Comparison of ENCODE assay signal across 8 cellular contexts in the genomic region with DNA sequence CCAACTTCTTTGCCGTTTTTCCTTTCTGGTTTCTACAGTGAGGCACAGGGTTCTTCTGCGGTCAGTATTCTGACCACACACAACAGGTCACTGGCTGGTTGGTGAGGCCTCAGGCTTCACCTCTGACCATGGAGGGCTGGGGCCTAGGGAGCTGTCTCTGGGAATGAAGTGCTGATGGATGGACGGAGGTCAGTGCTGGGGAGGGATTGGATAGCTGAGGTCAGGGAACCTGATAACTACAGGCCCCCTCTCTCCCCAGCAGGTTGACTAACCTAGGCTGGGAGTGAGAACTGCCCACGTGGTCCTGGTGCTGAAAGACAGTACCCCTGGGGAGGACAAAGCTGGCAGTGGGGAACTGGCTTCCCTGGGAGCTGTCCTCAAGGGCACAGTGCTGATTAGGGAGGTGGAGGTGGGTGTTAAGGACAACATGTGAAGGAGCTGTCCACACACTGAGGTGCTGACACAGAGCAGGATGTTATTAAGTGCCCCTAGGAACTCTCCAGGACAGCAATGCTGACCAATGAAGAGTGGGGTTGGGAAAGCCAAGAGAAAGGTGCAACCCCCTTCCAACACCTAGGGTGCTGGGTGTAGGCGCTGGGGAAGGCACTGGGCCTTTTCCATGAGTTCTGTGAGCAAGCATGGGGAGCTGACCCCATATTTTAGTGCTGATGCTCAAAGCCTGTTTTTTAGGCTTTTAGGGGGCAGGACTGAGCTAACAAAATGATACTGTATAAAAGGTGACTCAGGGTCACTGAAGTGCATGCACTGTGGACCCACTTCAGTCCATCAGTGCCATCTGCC. TPM values are rescaled to one million over a fixed set of nuclear protein-coding genes. Genes with fewer than 3 reads are reported as not detected.
DNase-seq lines count a peak whose midpoint lies in the region; ATAC-seq and TF ChIP-seq lines count a peak whose summit lies in the region.

No MANE protein-coding gene starts in this region.

- H3K4me1 Mint-ChIP-seq in activated T-helper 1 cell treated with anti-CD3 and anti-CD28 coated beads, Interleukin-12 subunit alpha, Interleukin-12 subunit beta, Interleukin-2, Interleukin-4 antibody, amounts not matched to agents 30 ng/mL and 10 ng/mL and 1 ng/mL, durations not matched to agents 14 hours and 24 hours and 36 hours (ENCODE audit: low read depth), result peaks cover 6% of the 10 kb centered on the region

- no peaks in the 10 kb centered on the region for H3K9me3 Mint-ChIP-seq in activated T-helper 1 cell treated with anti-CD3 and anti-CD28 coated beads, Interleukin-12 subunit alpha, Interleukin-12 subunit beta, Interleukin-2, Interleukin-4 antibody, amounts not matched to agents 30 ng/mL and 10 ng/mL and 1 ng/mL, durations not matched to agents 14 hours and 24 hours and 36 hours

- H3K4me3 ChIP-seq in NB4 (ENCODE audit: low read depth, low read length) (no peak overlapping the region), left ventricle myocardium inferior (no peak overlapping the region), esophagus muscularis mucosa (no peak overlapping the region)

- no peaks in the 10 kb centered on the region for H3K9me3 ChIP-seq in left ventricle myocardium inferior (replicated peaks)
- H3K9me3 ChIP-seq in esophagus muscularis mucosa, result no peaks in the 10 kb centered on the region

- H3K36me3 Mint-ChIP-seq in activated T-helper 1 cell treated with anti-CD3 and anti-CD28 coated beads, Interleukin-12 subunit alpha, Interleukin-12 subunit beta, Interleukin-2, Interleukin-4 antibody, amounts not matched to agents 30 ng/mL and 10 ng/mL and 1 ng/mL, durations not matched to agents 14 hours and 24 hours and 36 hours (ENCODE audit: low read depth), result no peaks in the 10 kb centered on the region

- H3K27me3 ChIP-seq in left ventricle myocardium inferior (ENCODE audit: low read depth), result peaks cover 40% of the 10 kb centered on the region
- H3K27me3 ChIP-seq in esophagus muscularis mucosa, result peaks cover 0 to 37% (median 0%) of the 10 kb centered on the region in 4 donors

- TF ChIP-seq EP300 in esophagus muscularis mucosa (IDR thresholded peaks at IDR 0.05), result no peak

- H3K4me1 ChIP-seq in left ventricle myocardium inferior (no peaks in the 10 kb centered on the region), esophagus muscularis mucosa (no peaks in the 10 kb centered on the region)

- H3K36me3 ChIP-seq in left ventricle myocardium inferior (no peaks in the 10 kb centered on the region), esophagus muscularis mucosa (no peaks in the 10 kb centered on the region)

- H3K27ac ChIP-seq in left ventricle myocardium inferior (replicated peaks), result no peak overlapping the region
- H3K27ac ChIP-seq in esophagus muscularis mucosa (replicated peaks in 1 of 4), result no peak overlapping the region

- TF ChIP-seq CTCF in NB4 (IDR thresholded peaks at IDR 0.05; ENCODE audit: low read depth, low read length) (no peak), left ventricle myocardium inferior (IDR thresholded peaks at IDR 0.05; ENCODE audit: borderline replicate concordance) (no peak), esophagus muscularis mucosa (IDR thresholded peaks at IDR 0.05) (no peak)

- H3K27me3 Mint-ChIP-seq in activated T-helper 1 cell treated with anti-CD3 and anti-CD28 coated beads, Interleukin-12 subunit alpha, Interleukin-12 subunit beta, Interleukin-2, Interleukin-4 antibody, amounts not matched to agents 30 ng/mL and 10 ng/mL and 1 ng/mL, durations not matched to agents 14 hours and 24 hours and 36 hours (ENCODE audit: insufficient read depth), result peaks cover under 1% of the 10 kb centered on the region

- no peak overlapping the region for H3K27ac Mint-ChIP-seq in activated T-helper 1 cell treated with anti-CD3 and anti-CD28 coated beads, Interleukin-12 subunit alpha, Interleukin-12 subunit beta, Interleukin-2, Interleukin-4 antibody, amounts not matched to agents 30 ng/mL and 10 ng/mL and 1 ng/mL, durations not matched to agents 14 hours and 24 hours and 36 hours

- TF ChIP-seq POLR2A in NB4 (IDR thresholded peaks at IDR 0.05; ENCODE audit: extremely low read depth, insufficient read length) (no peak), esophagus muscularis mucosa (IDR thresholded peaks at IDR 0.05; ENCODE audit: low read depth) (no peak)

- WGBS in esophagus muscularis mucosa, result 21% methylated on average over 5 of the region's 5 CpGs

- no peak overlapping the region for H3K4me3 Mint-ChIP-seq in activated T-helper 1 cell treated with anti-CD3 and anti-CD28 coated beads, Interleukin-12 subunit alpha, Interleukin-12 subunit beta, Interleukin-2, Interleukin-4 antibody, amounts not matched to agents 30 ng/mL and 10 ng/mL and 1 ng/mL, durations not matched to agents 14 hours and 24 hours and 36 hours

- intact Hi-C loops in activated T-helper 1 cell treated with anti-CD3 and anti-CD28 coated beads, Interleukin-12 subunit alpha, Interleukin-12 subunit beta, Interleukin-2, Interleukin-4 antibody, amounts not matched to agents 30 ng/mL and 10 ng/mL and 1 ng/mL, durations not matched to agents 14 hours and 24 hours and 36 hours (cut with micrococcal nuclease), result no loop called here
- intact Hi-C loops in left ventricle myocardium inferior (cut with micrococcal nuclease), result no loop called here
- intact Hi-C loops in esophagus muscularis mucosa (cut with DNase I), result no loop called here

- DNase-seq in GM19238 (ENCODE audit: insufficient read length, low spot score) (peak; percentile 45), NB4 (ENCODE audit: low read depth) (peak; percentile 91), left ventricle myocardium inferior (peak; percentile 50), midbrain (lab: John Stamatoyannopoulos, UW) (no peak), esophagus muscularis mucosa (ENCODE audit: extremely low spot score) (no peak)
- peak; percentile 34 for DNase-seq in activated T-helper 1 cell treated with anti-CD3 and anti-CD28 coated beads, Interleukin-12 subunit alpha, Interleukin-12 subunit beta, Interleukin-2, Interleukin-4 antibody, amounts not matched to agents 30 ng/mL and 10 ng/mL and 1 ng/mL, durations not matched to agents 14 hours and 24 hours and 36 hours (ENCODE audit: low spot score)
- DNase-seq in stimulated activated CD4-positive, alpha-beta T cell treated with anti-CD3 and anti-CD28 coated beads, Interleukin-2, amount 100 ng/mL, for 48 hours, result peak; percentile 44 to 45

- ATAC-seq in HG02885 (IDR thresholded peaks at IDR 0.05; ENCODE audit: poor library complexity, unreplicated experiment), result no peak

RNA-seq across cellular contexts. Expression of gene ATP2B2, which starts 45.2 kb away (rescaled TPM):
- total RNA-seq in activated T-helper 1 cell treated with anti-CD3 and anti-CD28 coated beads, Interleukin-12 subunit alpha, Interleukin-12 subunit beta, Interleukin-2, Interleukin-4 antibody, amounts not matched to agents 30 ng/mL and 10 ng/mL and 1 ng/mL, durations not matched to agents 14 hours and 24 hours and 36 hours, result not detected in 2 replicates
- total RNA-seq in left ventricle myocardium inferior, result not detected
- under 1 TPM; under 0.01 to 0.75 (median 0.39) TPM for total RNA-seq in esophagus muscularis mucosa

Comparison
In these comparisons a context has a peak if more than half of its experiments do, and no peak if none do; other contexts are left out.
1. DNase-seq: peak in GM19238 (single experiment), NB4 (single experiment), activated T-helper 1 cell treated with anti-CD3 and anti-CD28 coated beads, Interleukin-12 subunit alpha, Interleukin-12 subunit beta, Interleukin-2, Interleukin-4 antibody, amounts not matched to agents 30 ng/mL and 10 ng/mL and 1 ng/mL, durations not matched to agents 14 hours and 24 hours and 36 hours (single experiment), left ventricle myocardium inferior (single experiment) and stimulated activated CD4-positive, alpha-beta T cell treated with anti-CD3 and anti-CD28 coated beads, Interleukin-2, amount 100 ng/mL, for 48 hours (2 of 2); none in midbrain (single experiment) and esophagus muscularis mucosa (single experiment).